In the genomic region with DNA sequence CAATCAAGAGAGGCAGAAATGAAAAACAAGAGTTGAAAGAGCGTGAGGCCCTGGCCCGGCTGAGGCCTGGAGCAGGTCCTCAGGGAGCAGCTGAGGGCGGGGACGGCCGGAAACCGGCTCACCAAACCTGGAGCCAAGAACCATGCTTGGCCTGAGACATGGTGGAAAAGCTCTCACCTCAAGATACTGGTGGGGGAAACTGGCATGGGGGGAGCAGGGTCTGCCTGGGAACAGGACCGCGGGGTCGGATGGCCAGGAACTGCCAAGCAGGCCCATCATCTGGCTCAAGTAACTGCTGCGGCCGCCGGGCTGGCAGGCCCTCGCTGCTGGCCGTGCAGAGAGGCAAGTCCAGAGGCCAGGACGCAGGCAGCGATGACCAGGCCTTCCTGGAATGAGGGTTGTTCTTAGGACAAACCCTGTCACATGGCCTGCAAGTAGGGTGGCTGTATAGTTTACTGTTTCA, we compare ENCODE assay signal across 28 cellular contexts. TPM values are rescaled to one million over a fixed set of nuclear protein-coding genes. Genes with fewer than 3 reads are reported as not detected.
A peak's percentile ranks its signal among the peaks of the same experiment; 100 is the strongest.
DNase-seq lines count a peak whose midpoint lies in the region; ATAC-seq, FAIRE-seq and TF ChIP-seq lines count a peak whose summit lies in the region.
"Had no signal": no experiment of that assay in that cellular context is flagged by ENCODE, and none has a peak within 500 bp of the region (broad histone marks: within the 10 kb centered on the region; RNA-seq: fewer than 3 reads in every experiment).

No MANE protein-coding gene starts in this region.

- H3K9me3 ChIP-seq in HepG2 (ENCODE audit: low read length) (no peaks in the 10 kb centered on the region), endodermal cell (ENCODE audit: control insufficient read depth, low read length) (no peaks in the 10 kb centered on the region), tibial nerve (no peaks in the 10 kb centered on the region)

- in situ Hi-C loops in HepG2 (cut with HindIII; ENCODE audit: extremely low pct_ligation_motif_present, low pct_unique_long_range_greater_than_20kb): no loop called here

- no peaks in the 10 kb centered on the region for H3K36me3 Mint-ChIP-seq in endodermal cell (ENCODE audit: low read depth)
- H3K36me3 Mint-ChIP-seq: activated naive CD8-positive, alpha-beta T cell; CD8-positive, alpha-beta T cell; memory B cell had no signal

- no peaks in the 10 kb centered on the region for H3K4me1 Mint-ChIP-seq in endodermal cell
- H3K4me1 Mint-ChIP-seq: activated CD4-positive, alpha-beta memory T cell treated with anti-CD3 and anti-CD28 coated beads, Interleukin-2, amount 10 ng/mL, durations not matched to agents 7 days and 5 days; memory B cell had no signal

- intact Hi-C loops in Right ventricle myocardium inferior (cut with DNase I) (no loop called here), cardiac septum (cut with DNase I) (no loop called here), HepG2 (cut with micrococcal nuclease; ENCODE audit: unreplicated experiment) (no loop called here), sciatic nerve (cut with DNase I) (no loop called here)

- H3K79me2 ChIP-seq in HepG2 (ENCODE audit: insufficient read depth, low read length): no peaks in the 10 kb centered on the region

- POLR2A ChIA-PET in HepG2 (lab: Yijun Ruan, JAX): interaction anchor here (1.3 kb wide), 1 partner anchor 10 kb away, joined by 5 read pairs; no protein-coding TSS in a partner anchor

- peaks cover 48% of the 10 kb centered on the region for H3K4me1 ChIP-seq in HepG2 (ENCODE audit: insufficient read depth, low read length)
- no peaks in the 10 kb centered on the region for H3K4me1 ChIP-seq in endodermal cell (ENCODE audit: control insufficient read depth, insufficient read depth, low read length)
- no peaks in the 10 kb centered on the region for H3K4me1 ChIP-seq in tibial nerve

- no peak overlapping the region for H3K27ac ChIP-seq in HepG2 (ENCODE audit: extremely low read length, insufficient read depth, low read length)
- H3K27ac ChIP-seq in endodermal cell (ENCODE audit: low read depth, low read length): no peak overlapping the region
- H3K27ac ChIP-seq in tibial nerve: peak overlapping the region in 1 of 4 donors; percentile 25
- H3K27ac ChIP-seq: dorsolateral prefrontal cortex, RWPE1, SK-N-MC had no signal

- 22% methylated on average over 11 of the region's 16 CpGs for WGBS in HepG2 (ENCODE audit: low lambda C conversion rate)
- 93 to 96% methylated on average over 16 of the region's 16 CpGs for WGBS in endodermal cell (ENCODE audit: insufficient coverage in 1 of 2, insufficient read length in 1 of 2), 2 experiments
- WGBS in tibial nerve, 2 donors: 64 to 82% methylated on average over 16 of the region's 16 CpGs

- no peak for FAIRE-seq in HepG2 (lab: Jason Lieb, UNC)
- FAIRE-seq: astrocyte, endothelial cell of umbilical vein, GM12891 had no signal

- H2AFZ ChIP-seq in HepG2 (ENCODE audit: low read length): peak overlapping the region; percentile 13

- ATAC-seq in Right ventricle myocardium inferior (peak; percentile 63), HepG2 (peak; percentile 80), sciatic nerve (peak; percentile 87), HG03342 (IDR thresholded peaks at IDR 0.05; ENCODE audit: unreplicated experiment) (no peak)
- ATAC-seq: CD8-positive, alpha-beta T cell; T-helper 17 cell had no signal

- peak in 1 of 2 experiments; percentile 52; a peak in 2 of 4 replicates for TF ChIP-seq POLR2A in HepG2 (IDR thresholded peaks at IDR 0.05; ENCODE audit: insufficient read depth in 1 of 2, low read depth in 2 of 2, low read length in 2 of 2)
- TF ChIP-seq POLR2A in tibial nerve (IDR thresholded peaks at IDR 0.05): no peak

- H3K36me3 ChIP-seq in HepG2 (replicated peaks in 1 of 2; ENCODE audit: control insufficient read depth in 1 of 2, insufficient read depth in 2 of 2, low read length in 2 of 2) (no peaks in the 10 kb centered on the region), endodermal cell (ENCODE audit: control insufficient read depth, insufficient read depth, low read length) (no peaks in the 10 kb centered on the region), tibial nerve (no peaks in the 10 kb centered on the region)

- TF ChIP-seq RAD21 in HepG2 (CRISPR knock-in tag; IDR thresholded peaks at IDR 0.05): no peak

- TF ChIP-seq EP300 in HepG2 (IDR thresholded peaks at IDR 0.05; ENCODE audit: low read depth in 2 of 2, low read length in 2 of 2) (no peak), HepG2 (CRISPR knock-in tag; IDR thresholded peaks at IDR 0.05; ENCODE audit: borderline replicate concordance) (no peak), tibial nerve (IDR thresholded peaks at IDR 0.05) (peak in 1 of 2 donors; percentile 41)

- H3K27me3 Mint-ChIP-seq in endodermal cell (ENCODE audit: insufficient read depth): peaks cover 22% of the 10 kb centered on the region
- H3K27me3 Mint-ChIP-seq: activated naive CD8-positive, alpha-beta T cell had no signal

- H4K20me1 ChIP-seq in HepG2 (ENCODE audit: insufficient read depth, low read length): no peaks in the 10 kb centered on the region

- BruUV-seq in HepG2 (replicated peaks; lab: Mats Ljungman, UMichigan): no TSS peak

- no peaks in the 10 kb centered on the region for H3K9me3 Mint-ChIP-seq in endodermal cell
- H3K9me3 Mint-ChIP-seq: activated CD4-positive, alpha-beta memory T cell treated with anti-CD3 and anti-CD28 coated beads, Interleukin-2, amount 10 ng/mL, durations not matched to agents 7 days and 5 days; CD8-positive, alpha-beta T cell; memory B cell had no signal

- DNase-seq in Right ventricle myocardium inferior (ENCODE audit: missing footprints): peak; percentile 65
- DNase-seq in cardiac septum (ENCODE audit: low spot score): no peak
- no peak for DNase-seq in HepG2 (ENCODE audit: low spot score)
- DNase-seq in sciatic nerve (ENCODE audit: low spot score): no peak
- no peak for DNase-seq in endodermal cell
- DNase-seq in tibial nerve (ENCODE audit: low spot score in 2 of 2): no peak
- no peak for DNase-seq in kidney tubule cell (ENCODE audit: low spot score)
- DNase-seq: 8988T; activated CD4-positive, alpha-beta memory T cell treated with anti-CD3 and anti-CD28 coated beads, Interleukin-2, amount 10 ng/mL, durations not matched to agents 7 days and 5 days; activated CD4-positive, CD25-positive, alpha-beta regulatory T cell treated with anti-CD3 and anti-CD28 coated beads, Interleukin-2, amount 50 U/mL, for 72 hours; dorsolateral prefrontal cortex; EL; kidney glomerular epithelial cell; MV-4-11; NCI-H1436 treated with DMSO at 0.1 percent for 48 hours; NCI-H82; stimulated activated CD4-positive, alpha-beta T cell treated with anti-CD3 and anti-CD28 coated beads, Interleukin-2, amount 100 ng/mL, for 48 hours; substantia nigra; T-helper 17 cell had no signal

- CTCF ChIA-PET in HepG2 (lab: Yijun Ruan, JAX; ENCODE audit: low intra/inter-chr PET ratio, low total read pairs): no interaction called here

- H3K4me3 Mint-ChIP-seq in endodermal cell: no peak overlapping the region
- H3K4me3 Mint-ChIP-seq: activated CD4-positive, alpha-beta memory T cell treated with anti-CD3 and anti-CD28 coated beads, Interleukin-2, amount 10 ng/mL, durations not matched to agents 7 days and 5 days; activated naive CD8-positive, alpha-beta T cell; CD8-positive, alpha-beta T cell; memory B cell; T-helper 17 cell had no signal

- no peak overlapping the region for H3K27ac Mint-ChIP-seq in endodermal cell
- H3K27ac Mint-ChIP-seq: activated CD4-positive, alpha-beta memory T cell treated with anti-CD3 and anti-CD28 coated beads, Interleukin-2, amount 10 ng/mL, durations not matched to agents 7 days and 5 days; activated naive CD8-positive, alpha-beta T cell; CD8-positive, alpha-beta T cell; T-helper 17 cell had no signal

- H3K4me2 ChIP-seq in HepG2 (ENCODE audit: low read depth, low read length): peak overlapping the region; percentile 63

- H3K9ac ChIP-seq in HepG2 (ENCODE audit: insufficient read depth, low read depth, low read length): peak overlapping the region; percentile 52
- no peak overlapping the region for H3K9ac ChIP-seq in endodermal cell (ENCODE audit: extremely low read depth, low read length, poor library complexity, severe bottlenecking)

- H3K4me3 ChIP-seq in HepG2 (replicated peaks in 1 of 3; ENCODE audit: insufficient read depth in 1 of 3, low read depth in 2 of 3, low read length in 3 of 3) (peak overlapping the region; percentile 33 to 54 (median 42); a peak in 5 of 6 replicates), endodermal cell (ENCODE audit: low read length) (no peak overlapping the region), tibial nerve (no peak overlapping the region)
- H3K4me3 ChIP-seq: dorsolateral prefrontal cortex, SK-N-MC had no signal

- peaks cover 3 to 14% of the 10 kb centered on the region in 2 experiments; a peak in 3 of 5 replicates for H3K27me3 ChIP-seq in HepG2 (ENCODE audit: control insufficient read depth in 1 of 2, insufficient read depth in 2 of 2, low read length in 2 of 2)
- H3K27me3 ChIP-seq in endodermal cell (ENCODE audit: control insufficient read depth, insufficient read depth, low read length, poor library complexity, severe bottlenecking): no peaks in the 10 kb centered on the region
- no peaks in the 10 kb centered on the region for H3K27me3 ChIP-seq in tibial nerve
- H3K27me3 ChIP-seq: dorsolateral prefrontal cortex had no signal

- no peak for TF ChIP-seq CTCF in HepG2 (CRISPR knock-in tag; IDR thresholded peaks at IDR 0.05)
- TF ChIP-seq CTCF in endodermal cell (conservative IDR thresholded peaks at IDR 0.05): no peak
- no peak for TF ChIP-seq CTCF in tibial nerve (IDR thresholded peaks at IDR 0.05)

RNA-seq across cellular contexts. Expression of a gene that starts 18.9 kb away (rescaled TPM):
- 18.2 TPM for total RNA-seq in Right ventricle myocardium inferior
- 9.2 TPM for total RNA-seq in cardiac septum
- 0.66 TPM in 1 of 2 replicates, not detected in the other for total RNA-seq in HepG2 (2016; rRNA removed; fragmentation: Illumina TruSeq; extraction: Trizol)
- 0.51 TPM in 1 of 2 replicates, not detected in the other for total RNA-seq in HepG2 (2016; cell fraction: cytosol; rRNA removed; fragmentation: Illumina TruSeq; extraction: Trizol; ENCODE audit: low read depth)
- total RNA-seq in HepG2 (2016; cell fraction: insoluble cytoplasmic fraction; rRNA removed; fragmentation: Illumina TruSeq; extraction: Trizol): 0.18 and 0.71 TPM in 2 replicates
- total RNA-seq in HepG2 (2016; cell fraction: membrane; rRNA removed; fragmentation: Illumina TruSeq; extraction: Trizol): 0.21 and 0.25 TPM in 2 replicates
- total RNA-seq in HepG2 (2016; cell fraction: nucleus; rRNA removed; fragmentation: Illumina TruSeq; extraction: Trizol): 0.50 and 0.69 TPM in 2 replicates
- 0.34 and 0.42 TPM in 2 replicates for polyA plus RNA-seq in HepG2 (2011; rRNA removed)
- polyA plus RNA-seq in HepG2 (2011; cell fraction: cytosol; rRNA removed): 0.44 and 0.47 TPM in 2 replicates
- 0.74 and 1.2 TPM in 2 replicates for polyA plus RNA-seq in HepG2 (2011; cell fraction: nucleus; rRNA removed)
- polyA plus RNA-seq in HepG2 (2012): 0.16 and 0.33 TPM in 2 replicates
- 0.09 and 0.11 TPM in 2 replicates for polyA plus RNA-seq in HepG2 (2016; cell fraction: cytosol; fragmentation: Illumina TruSeq; extraction: Trizol; ENCODE audit: low read depth)
- 0.16 and 0.44 TPM in 2 replicates for polyA plus RNA-seq in HepG2 (2016; cell fraction: insoluble cytoplasmic fraction; fragmentation: Illumina TruSeq; extraction: Trizol; ENCODE audit: low read depth)
- not detected in 2 replicates for polyA plus RNA-seq in HepG2 (2016; cell fraction: membrane; fragmentation: Illumina TruSeq; extraction: Trizol; ENCODE audit: low read depth)
- polyA plus RNA-seq in HepG2 (2016; cell fraction: nucleus; fragmentation: Illumina TruSeq; extraction: Trizol; ENCODE audit: insufficient read depth, low read depth): 0.95 and 1.1 TPM in 2 replicates
- 1.5 and 1.6 TPM in 2 replicates for polyA minus RNA-seq in HepG2 (2011; rRNA and poly(A)+ RNA removed; ENCODE audit: low replicate concordance)
- polyA minus RNA-seq in HepG2 (2011; cell fraction: cytosol; rRNA and poly(A)+ RNA removed): 1.7 TPM in 1 of 2 replicates, not detected in the other
- polyA minus RNA-seq in HepG2 (2011; cell fraction: nucleus; rRNA and poly(A)+ RNA removed): not detected in 2 replicates
- total RNA-seq in sciatic nerve: 11.6 TPM
- total RNA-seq in endodermal cell: under 1 TPM; 0.53 to 0.62 TPM
- 0.85 TPM for polyA plus RNA-seq in endodermal cell (2013, experiment 1 of 2)
- 0.37 TPM for polyA plus RNA-seq in endodermal cell (2013, experiment 2 of 2)
- 10 to 100 TPM; 14.2 to 65.7 (median 27.5) TPM for total RNA-seq in tibial nerve
- total RNA-seq: endothelial cell of umbilical vein had no signal
- polyA plus RNA-seq: endothelial cell of umbilical vein had no signal

Comparison
In these comparisons a context has a peak if more than half of its experiments do, and no peak if none do; other contexts are left out.
1. H3K4me3 ChIP-seq: peak in HepG2 (3 of 3); none in endodermal cell (single experiment) and tibial nerve (0 of 4).